Comparison of ENCODE assay signal across 23 cellular contexts in genomic region chr2:58334414-58334813, GRCh38.
"Had no signal": no experiment of that assay in that cellular context is flagged by ENCODE, and none has a peak within 500 bp of the region (broad histone marks: within the 10 kb centered on the region; RNA-seq: fewer than 3 reads in every experiment).

No MANE protein-coding gene starts in this region.

- DNase-seq: cortex of kidney; effector memory CD8-positive, alpha-beta T cell; erythroblast; esophagus squamous epithelium; left cardiac atrium; left lung; mammary epithelial cell; mesendoderm; midbrain; naive thymus-derived CD4-positive, alpha-beta T cell; nucleus accumbens; right cardiac atrium; sigmoid colon; stimulated activated CD4-positive, alpha-beta T cell treated with anti-CD3 and anti-CD28 coated beads, Interleukin-2, amount 100 ng/mL, for 24 hours; stimulated activated CD4-positive, alpha-beta T cell treated with anti-CD3 and anti-CD28 coated beads, Interleukin-4, amount 100 ng/mL, for 24 hours; stimulated activated naive CD4-positive, alpha-beta T cell treated with Interleukin-2 at 50 U/mL for 16 hours; stomach; thyroid gland; trophoblast cell had no signal

- H3K36me3 Mint-ChIP-seq: naive thymus-derived CD4-positive, alpha-beta T cell; stimulated activated effector memory CD8-positive, alpha-beta T cell treated with anti-CD3 and anti-CD28 coated beads, Interleukin-12 subunit alpha, Interleukin-12 subunit beta, amount 100 ng/mL, for 72 hours had no signal

- H3K4me3 ChIP-seq: esophagus squamous epithelium, left lung, prostate gland, sigmoid colon, stomach, thyroid gland, vagina had no signal

- H3K27ac ChIP-seq: esophagus squamous epithelium, left lung, prostate gland, sigmoid colon, stomach, thyroid gland, vagina had no signal

- H3K27me3 ChIP-seq: esophagus squamous epithelium, left lung, sigmoid colon, stomach, thyroid gland, vagina had no signal

- H3K4me1 Mint-ChIP-seq: naive thymus-derived CD4-positive, alpha-beta T cell; nephron; stimulated activated effector memory CD8-positive, alpha-beta T cell treated with anti-CD3 and anti-CD28 coated beads, Interleukin-12 subunit alpha, Interleukin-12 subunit beta, amount 100 ng/mL, for 72 hours had no signal

- H3K9me3 ChIP-seq: esophagus squamous epithelium, left lung, prostate gland, sigmoid colon, stomach, thyroid gland, vagina had no signal

- H3K36me3 ChIP-seq: esophagus squamous epithelium, left lung, prostate gland, sigmoid colon, stomach, thyroid gland, vagina had no signal

- H3K27ac Mint-ChIP-seq: effector memory CD8-positive, alpha-beta T cell; naive thymus-derived CD4-positive, alpha-beta T cell; nephron; stimulated activated effector memory CD8-positive, alpha-beta T cell treated with anti-CD3 and anti-CD28 coated beads, Interleukin-12 subunit alpha, Interleukin-12 subunit beta, amount 100 ng/mL, for 72 hours had no signal

- H3K4me1 ChIP-seq: esophagus squamous epithelium, left lung, prostate gland, sigmoid colon, stomach, thyroid gland, vagina had no signal

- H3K9me3 Mint-ChIP-seq: effector memory CD8-positive, alpha-beta T cell; nephron; stimulated activated effector memory CD8-positive, alpha-beta T cell treated with anti-CD3 and anti-CD28 coated beads, Interleukin-12 subunit alpha, Interleukin-12 subunit beta, amount 100 ng/mL, for 72 hours had no signal

- ATAC-seq: effector memory CD8-positive, alpha-beta T cell; left cardiac atrium; left lung; naive thymus-derived CD4-positive, alpha-beta T cell; right cardiac atrium; stimulated activated effector memory CD8-positive, alpha-beta T cell treated with anti-CD3 and anti-CD28 coated beads, Interleukin-12 subunit alpha, Interleukin-12 subunit beta, amount 100 ng/mL, for 72 hours had no signal

- H3K27me3 Mint-ChIP-seq: effector memory CD8-positive, alpha-beta T cell had no signal

- H3K4me3 Mint-ChIP-seq: effector memory CD8-positive, alpha-beta T cell; naive thymus-derived CD4-positive, alpha-beta T cell; nephron; stimulated activated effector memory CD8-positive, alpha-beta T cell treated with anti-CD3 and anti-CD28 coated beads, Interleukin-12 subunit alpha, Interleukin-12 subunit beta, amount 100 ng/mL, for 72 hours had no signal
